ENCODE assay signal across 26 cellular contexts in the genomic region with DNA sequence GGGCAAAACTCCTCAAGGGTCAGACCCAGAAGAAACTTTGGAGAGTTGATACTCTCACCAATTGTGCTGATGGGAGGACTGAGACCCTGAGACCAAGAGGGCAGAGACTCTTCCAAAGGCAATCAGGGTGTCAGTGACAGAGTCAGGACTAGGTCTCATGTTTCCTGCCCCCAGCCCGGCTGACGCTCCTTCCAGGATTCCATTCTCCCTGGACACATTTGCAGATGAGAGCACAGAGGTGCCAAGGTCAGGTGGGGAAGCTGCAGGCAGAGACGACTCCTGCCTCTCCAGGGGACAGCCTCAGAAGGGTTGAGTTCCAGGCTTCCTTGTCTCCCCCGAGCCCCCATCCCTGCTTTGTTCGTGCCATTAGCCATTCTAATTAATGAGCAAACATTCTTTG.
"Had no signal": no experiment of that assay in that cellular context is flagged by ENCODE, and none has a peak within 500 bp of the region (broad histone marks: within the 10 kb centered on the region; RNA-seq: fewer than 3 reads in every experiment).

No MANE protein-coding gene starts in this region.

- H3K4me1 ChIP-seq: ascending aorta, breast epithelium had no signal

- H3K36me3 Mint-ChIP-seq: activated naive CD4-positive, alpha-beta T cell treated with anti-CD3 and anti-CD28 coated beads, Interleukin-2, amount 50 U/mL, for 24 hours; activated naive CD8-positive, alpha-beta T cell treated with anti-CD3 and anti-CD28 coated beads, Interleukin-2, amount 10 ng/mL, durations not matched to agents 7 days and 5 days had no signal

- H3K4me1 Mint-ChIP-seq: activated CD4-positive, alpha-beta T cell treated with anti-CD3 and anti-CD28 coated beads, Interleukin-2, amount 10 ng/mL, durations not matched to agents 24 days and 14 days; activated naive CD4-positive, alpha-beta T cell treated with anti-CD3 and anti-CD28 coated beads, Interleukin-2, amount 50 U/mL, for 24 hours had no signal

- H3K9ac ChIP-seq: KMS-11 had no signal

- H3K27me3 ChIP-seq: ascending aorta had no signal

- H3K36me3 ChIP-seq: ascending aorta, breast epithelium had no signal

- H3K27me3 Mint-ChIP-seq: activated CD4-positive, alpha-beta T cell treated with anti-CD3 and anti-CD28 coated beads, Interleukin-2, amount 10 ng/mL, durations not matched to agents 24 days and 14 days had no signal

- H3K4me2 ChIP-seq: KMS-11 had no signal

- H3K9me3 Mint-ChIP-seq: activated CD4-positive, alpha-beta T cell treated with anti-CD3 and anti-CD28 coated beads, Interleukin-2, amount 10 ng/mL, durations not matched to agents 24 days and 14 days; activated CD8-positive, alpha-beta T cell treated with anti-CD3 and anti-CD28 coated beads for 36 hours; activated naive CD4-positive, alpha-beta T cell treated with anti-CD3 and anti-CD28 coated beads, Interleukin-2, amount 50 U/mL, for 24 hours; activated naive CD8-positive, alpha-beta T cell treated with anti-CD3 and anti-CD28 coated beads, Interleukin-2, amount 10 ng/mL, durations not matched to agents 7 days and 5 days; activated T-cell treated with anti-CD3 and anti-CD28 coated beads, Interleukin-2, amount 50 U/mL, for 72 hours; activated T-helper 2 cell treated with anti-CD3 and anti-CD28 coated beads, Interferon-gamma antibody, Interleukin-2, Interleukin-4, amounts not matched to agents 10 μg/mL and 5 μg/mL and 100 μg/mL, durations not matched to agents 14 hours and 24 hours and 36 hours had no signal

- DNase-seq: activated CD4-positive, alpha-beta T cell treated with anti-CD3 and anti-CD28 coated beads, Interleukin-2, amount 10 ng/mL, durations not matched to agents 24 days and 14 days; activated CD4-positive, alpha-beta T cell treated with anti-CD3 and anti-CD28 coated beads, Interleukin-2, amount 50 U/mL, for 4 hours; activated CD8-positive, alpha-beta T cell treated with anti-CD3 and anti-CD28 coated beads for 36 hours; activated gamma-delta T cell; activated naive CD4-positive, alpha-beta T cell treated with Interleukin-2 at 50 U/mL for 16 hours; activated naive CD8-positive, alpha-beta T cell treated with anti-CD3 and anti-CD28 coated beads, Interleukin-2, amount 10 ng/mL, durations not matched to agents 7 days and 5 days; activated T-cell treated with anti-CD3 and anti-CD28 coated beads, Interleukin-2, amount 50 U/mL, for 1 hour; activated T-cell treated with anti-CD3 and anti-CD28 coated beads, Interleukin-2, amount 50 U/mL, for 72 hours; amygdala; MM.1S; MV-4-11; NCI-H1092; NCI-H1436 treated with DMSO at 0.1 percent for 48 hours; NCI-H1694 treated with DMSO at 0.1 percent for 48 hours; NCI-H2029; NCI-H345; NCI-H524 treated with DMSO at 0.1 percent for 48 hours; SIG-M5; T-helper 1 cell; T-helper 2 cell; T-helper 9 cell had no signal

- H3K4me3 Mint-ChIP-seq: activated CD4-positive, alpha-beta T cell treated with anti-CD3 and anti-CD28 coated beads, Interleukin-2, amount 10 ng/mL, durations not matched to agents 24 days and 14 days; activated CD8-positive, alpha-beta T cell treated with anti-CD3 and anti-CD28 coated beads for 36 hours; activated naive CD4-positive, alpha-beta T cell treated with anti-CD3 and anti-CD28 coated beads, Interleukin-2, amount 50 U/mL, for 24 hours; activated naive CD8-positive, alpha-beta T cell treated with anti-CD3 and anti-CD28 coated beads, Interleukin-2, amount 10 ng/mL, durations not matched to agents 7 days and 5 days; activated T-cell treated with anti-CD3 and anti-CD28 coated beads, Interleukin-2, amount 50 U/mL, for 72 hours had no signal

- H3K27ac ChIP-seq: ascending aorta, breast epithelium, KMS-11 had no signal

- H3K27ac Mint-ChIP-seq: activated CD4-positive, alpha-beta T cell treated with anti-CD3 and anti-CD28 coated beads, Interleukin-2, amount 10 ng/mL, durations not matched to agents 24 days and 14 days; activated CD8-positive, alpha-beta T cell treated with anti-CD3 and anti-CD28 coated beads for 36 hours; activated naive CD4-positive, alpha-beta T cell treated with anti-CD3 and anti-CD28 coated beads, Interleukin-2, amount 50 U/mL, for 24 hours; activated naive CD8-positive, alpha-beta T cell treated with anti-CD3 and anti-CD28 coated beads, Interleukin-2, amount 10 ng/mL, durations not matched to agents 7 days and 5 days; activated T-cell treated with anti-CD3 and anti-CD28 coated beads, Interleukin-2, amount 50 U/mL, for 72 hours; activated T-helper 2 cell treated with anti-CD3 and anti-CD28 coated beads, Interferon-gamma antibody, Interleukin-2, Interleukin-4, amounts not matched to agents 10 μg/mL and 5 μg/mL and 100 μg/mL, durations not matched to agents 14 hours and 24 hours and 36 hours had no signal

- H3K4me3 ChIP-seq: ascending aorta, breast epithelium had no signal

- H3K9me3 ChIP-seq: ascending aorta, breast epithelium had no signal
